8 cellular contexts compared by ENCODE assay signal in the genomic region with DNA sequence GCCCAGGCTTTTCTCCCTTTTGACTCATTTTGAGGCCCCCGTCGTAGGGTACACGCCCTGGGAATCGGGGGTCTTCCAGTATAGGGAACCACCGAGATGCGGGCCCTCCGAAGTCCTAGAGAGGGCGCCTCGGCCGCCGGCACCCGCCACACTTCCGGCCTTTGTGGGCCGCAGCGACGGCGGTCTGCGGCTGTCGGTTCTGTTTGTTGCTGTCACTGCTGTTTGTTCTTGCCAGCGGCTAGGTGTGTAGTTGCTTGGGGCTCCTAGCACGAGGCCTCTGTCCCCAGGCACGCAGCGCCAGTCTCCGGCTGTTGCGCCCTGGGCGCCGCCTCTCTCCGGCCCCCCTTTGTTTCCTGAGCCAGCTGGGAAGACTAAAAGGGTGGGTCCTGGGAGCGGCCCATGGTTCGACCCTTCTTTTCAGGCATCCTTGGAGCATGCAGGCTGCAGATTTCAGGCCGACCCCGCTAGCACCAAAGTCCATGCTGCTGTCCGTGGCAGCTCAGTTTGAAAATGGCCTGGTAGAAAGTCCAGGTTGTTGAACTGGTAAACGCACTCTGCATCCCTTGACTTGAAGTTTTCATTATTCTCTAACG.
A peak's percentile ranks its signal among the peaks of the same experiment; 100 is the strongest.
DNase-seq lines count a peak whose midpoint lies in the region; ATAC-seq and TF ChIP-seq lines count a peak whose summit lies in the region.

No MANE protein-coding gene starts in this region.

- ATAC-seq in HG02840 (IDR thresholded peaks at IDR 0.05; ENCODE audit: low FRiP score, unreplicated experiment) = no peak

- CTCF ChIA-PET in HEK293T (lab: Yijun Ruan, JAX) = interaction anchor here (1.1 kb wide), 1 partner anchor 135 kb away, joined by 3 read pairs; no protein-coding TSS in a partner anchor

- H3K4me3 ChIP-seq in iPS-11a (ENCODE audit: low read depth, low read length) = peak overlapping the region; percentile 24

- POLR2A ChIA-PET in HEK293T (lab: Yijun Ruan, JAX) = interaction anchor here (0.7 kb wide), 1 partner anchor 85 kb away, joined by 3 read pairs; no protein-coding TSS in a partner anchor

- DNase-seq in NCI-H524 (lab: John Stamatoyannopoulos, UW) = peak; percentile 24 to 61
- no peak for DNase-seq in NCI-H524 treated with DMSO at 0.1 percent for 48 hours (lab: John Stamatoyannopoulos, UW)
- DNase-seq in SW480 (ENCODE audit: low spot score) = peak; percentile 91
- peak; percentile 31 for DNase-seq in amniotic epithelial cell (ENCODE audit: low read depth)
- peak; percentile 55 for DNase-seq in stimulated activated CD4-positive, alpha-beta T cell treated with anti-CD3 and anti-CD28 coated beads, Interleukin-12 subunit alpha, Interleukin-12 subunit beta, amount 100 ng/mL, for 4 hours
- no peak for DNase-seq in HEK293T (ENCODE audit: extremely low spot score)

TF ChIP-seq in HEK293T, 16 proteins besides CTCF, POLR2A, EP300 and RAD21:
- TF ChIP-seq HDGF (IDR thresholded peaks at IDR 0.05; ENCODE audit: borderline replicate concordance) (no peak), L3MBTL2 (conservative IDR thresholded peaks at IDR 0.05) (no peak), ZNF384 (IDR thresholded peaks at IDR 0.05) (no peak), SP1 (IDR thresholded peaks at IDR 0.05) (no peak), LEF1 (IDR thresholded peaks at IDR 0.05; ENCODE audit: borderline replicate concordance) (no peak), FOXM1 (IDR thresholded peaks at IDR 0.05; ENCODE audit: borderline replicate concordance) (no peak), FOXK2 (IDR thresholded peaks at IDR 0.05) (no peak), ARNT (IDR thresholded peaks at IDR 0.05) (no peak), TARDBP (IDR thresholded peaks at IDR 0.05) (no peak), SUZ12 (IDR thresholded peaks at IDR 0.05) (no peak), BHLHE40 (IDR thresholded peaks at IDR 0.05; ENCODE audit: borderline replicate concordance) (no peak), ELF4 (IDR thresholded peaks at IDR 0.05) (no peak), FOXA1 (IDR thresholded peaks at IDR 0.05) (no peak), CTBP1 (IDR thresholded peaks at IDR 0.05; ENCODE audit: borderline replicate concordance) (no peak), NFRKB (IDR thresholded peaks at IDR 0.05) (no peak)
- TF ChIP-seq, protein P1, sequence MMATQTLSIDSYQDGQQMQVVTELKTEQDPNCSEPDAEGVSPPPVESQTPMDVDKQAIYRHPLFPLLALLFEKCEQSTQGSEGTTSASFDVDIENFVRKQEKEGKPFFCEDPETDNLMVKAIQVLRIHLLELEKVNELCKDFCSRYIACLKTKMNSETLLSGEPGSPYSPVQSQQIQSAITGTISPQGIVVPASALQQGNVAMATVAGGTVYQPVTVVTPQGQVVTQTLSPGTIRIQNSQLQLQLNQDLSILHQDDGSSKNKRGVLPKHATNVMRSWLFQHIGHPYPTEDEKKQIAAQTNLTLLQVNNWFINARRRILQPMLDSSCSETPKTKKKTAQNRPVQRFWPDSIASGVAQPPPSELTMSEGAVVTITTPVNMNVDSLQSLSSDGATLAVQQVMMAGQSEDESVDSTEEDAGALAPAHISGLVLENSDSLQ (IDR thresholded peaks at IDR 0.05) = no peak
TF ChIP-seq in HEK293T: peak in this region for 0.

Comparison
In these comparisons a context has a peak if more than half of its experiments do, and no peak if none do; other contexts are left out.
1. DNase-seq: peak in NCI-H524 (2 of 2), SW480 (single experiment), amniotic epithelial cell (single experiment) and stimulated activated CD4-positive, alpha-beta T cell treated with anti-CD3 and anti-CD28 coated beads, Interleukin-12 subunit alpha, Interleukin-12 subunit beta, amount 100 ng/mL, for 4 hours (single experiment); none in NCI-H524 treated with DMSO at 0.1 percent for 48 hours (single experiment) and HEK293T (single experiment).